14 cellular contexts compared by ENCODE assay signal in genomic region chr18:2471523-2471922, GRCh38.
DNase-seq lines count a peak whose midpoint lies in the region; FAIRE-seq and TF ChIP-seq lines count a peak whose summit lies in the region.
"Had no signal": no experiment of that assay in that cellular context is flagged by ENCODE, and none has a peak within 500 bp of the region (broad histone marks: within the 10 kb centered on the region; RNA-seq: fewer than 3 reads in every experiment).

No MANE protein-coding gene starts in this region.

- H3K27me3 ChIP-seq in BE2C (no peaks in the 10 kb centered on the region), H1 (replicated peaks in 1 of 4; ENCODE audit: control insufficient read depth in 3 of 4, extremely low read depth in 1 of 4, insufficient read depth in 3 of 4, low read length in 3 of 4) (no peaks in the 10 kb centered on the region)

- no peak overlapping the region for H2BK15ac ChIP-seq in H1 (ENCODE audit: low read length)

- no peak overlapping the region for H3K18ac ChIP-seq in H1 (ENCODE audit: extremely low read depth, low read length)

- no peak overlapping the region for H3K4ac ChIP-seq in H1 (replicated peaks; ENCODE audit: insufficient read length, low read depth, low read length)

- TF ChIP-seq CTCF in BE2C (IDR thresholded peaks at IDR 0.05; ENCODE audit: low read depth, low read length): peak; percentile 37
- peak; percentile 40 for TF ChIP-seq CTCF in GM12873 (IDR thresholded peaks at IDR 0.05; ENCODE audit: insufficient read depth, low read depth, low read length, missing control alignments)
- peak; percentile 17; the same call in 1 of the 2 replicates for TF ChIP-seq CTCF in LNCAP (IDR thresholded peaks at IDR 0.05)
- peak; percentile 26 to 53 (median 42) for TF ChIP-seq CTCF in H1 (IDR thresholded peaks at IDR 0.05; ENCODE audit: control extremely low read depth in 1 of 3, insufficient read depth in 1 of 3, low read depth in 1 of 3, low read length in 3 of 3)
- no peak for TF ChIP-seq CTCF in coronary artery (IDR thresholded peaks at IDR 0.05)

- no peak overlapping the region for H3K56ac ChIP-seq in H1 (replicated peaks; ENCODE audit: insufficient read length, low read depth, low read length)

- H3K4me2 ChIP-seq in H1 (ENCODE audit: insufficient read depth in 1 of 2, low read depth in 2 of 2, low read length in 2 of 2): no peak overlapping the region

- no peak overlapping the region for H3K23ac ChIP-seq in H1 (ENCODE audit: insufficient read length)

- FAIRE-seq in H1 (lab: Jason Lieb, UNC): no peak

- H3K4me3 ChIP-seq in BE2C (ENCODE audit: low read depth, low read length) (no peak overlapping the region), H1 (ENCODE audit: extremely low read depth in 1 of 4, insufficient read depth in 2 of 4, low read depth in 3 of 4, low read length in 4 of 4) (no peak overlapping the region), coronary artery (no peak overlapping the region)
- H3K4me3 ChIP-seq: lower lobe of right lung had no signal

- POLR2A ChIA-PET in H1 (lab: Charles Lee; ENCODE audit: partially characterized antibody): no interaction called here

- TF ChIP-seq EP300 in H1 (IDR thresholded peaks at IDR 0.05; ENCODE audit: borderline replicate concordance in 1 of 2, low read depth in 2 of 2, low read length in 2 of 2): no peak

- DNase-seq in BE2C (peak; percentile 2), H1 (ENCODE audit: low read depth in 1 of 2, low spot score in 2 of 2) (no peak), COLO829 (ENCODE audit: low spot score) (no peak), coronary artery (ENCODE audit: low spot score) (no peak), T-helper 2 cell (no peak)
- DNase-seq in NK-92 treated with Interleukin-12 subunit alpha and Interleukin-12 subunit beta, amount 100 ng/mL, for 24 hours (lab: John Stamatoyannopoulos, UW): no peak
- DNase-seq: activated CD8-positive, alpha-beta memory T cell treated with anti-CD3 and anti-CD28 coated beads, Interleukin-2, amount 50 U/mL, for 4 hours; CD8-positive, alpha-beta memory T cell; head of caudate nucleus; lower lobe of right lung; NCI-H1417; nucleus accumbens had no signal

- peak; percentile 7 to 41; a peak in 2 of 4 replicates for TF ChIP-seq RAD21 in H1 (IDR thresholded peaks at IDR 0.05 in 1 of 2, conservative IDR thresholded peaks at IDR 0.05 in 1 of 2; ENCODE audit: low read depth in 2 of 2, low read length in 2 of 2)

- H2BK20ac ChIP-seq in H1 (ENCODE audit: low read length): no peak overlapping the region

- H2AK5ac ChIP-seq in H1 (ENCODE audit: low read depth, low read length): no peak overlapping the region

- H3K4me1 ChIP-seq in BE2C: no peaks in the 10 kb centered on the region
- no peaks in the 10 kb centered on the region for H3K4me1 ChIP-seq in H1 (replicated peaks in 1 of 4; ENCODE audit: control insufficient read depth in 3 of 4, insufficient read depth in 4 of 4, low read length in 3 of 4)
- H3K4me1 ChIP-seq: lower lobe of right lung had no signal

- no peak overlapping the region for H2BK12ac ChIP-seq in H1 (ENCODE audit: low read depth, low read length)

- no peaks in the 10 kb centered on the region for H3K9me3 ChIP-seq in BE2C
- H3K9me3 ChIP-seq in H1 (ENCODE audit: insufficient read depth in 2 of 2, low read depth in 1 of 2, low read length in 1 of 2): no peaks in the 10 kb centered on the region
- H3K9me3 ChIP-seq: lower lobe of right lung had no signal

- no peak overlapping the region for H3K9ac ChIP-seq in H1 (replicated peaks in 1 of 4; ENCODE audit: extremely low read depth in 1 of 4, low read depth in 3 of 4, low read length in 3 of 4)

- H3K14ac ChIP-seq in H1 (ENCODE audit: insufficient read length): no peak overlapping the region

- no peak overlapping the region for H4K5ac ChIP-seq in H1 (ENCODE audit: insufficient read length, low read depth, low read length)

- no peak overlapping the region for H2BK5ac ChIP-seq in H1 (ENCODE audit: low read depth, low read length)

- no peak overlapping the region for H4K8ac ChIP-seq in H1 (ENCODE audit: extremely low read depth, insufficient read depth, low read length)

- H3K79me2 ChIP-seq in H1 (ENCODE audit: control insufficient read depth in 1 of 2, insufficient read depth in 2 of 2, low read length in 2 of 2): no peaks in the 10 kb centered on the region

- no peaks in the 10 kb centered on the region for H4K20me1 ChIP-seq in H1 (replicated peaks in 1 of 2; ENCODE audit: control insufficient read depth in 1 of 2, insufficient read depth in 2 of 2, low read length in 2 of 2)

- no peaks in the 10 kb centered on the region for H3K23me2 ChIP-seq in H1 (ENCODE audit: low read depth, low read length)

- no peak overlapping the region for H2AFZ ChIP-seq in H1 (ENCODE audit: low read length)

- CTCF ChIA-PET in H1 (lab: Charles Lee; ENCODE audit: partially characterized antibody): interaction anchor here (1.0 to 1.6 kb wide), 4 partner anchors 8 to 32 kb away, joined by 3 to 4 read pairs (median 3); no protein-coding TSS in a partner anchor

- no peaks in the 10 kb centered on the region for H3K79me1 ChIP-seq in H1 (ENCODE audit: low read depth, low read length)

- H2BK120ac ChIP-seq in H1 (replicated peaks; ENCODE audit: low read depth, low read length): no peak overlapping the region

- H3K27ac ChIP-seq in H1 (ENCODE audit: low read depth, low read length) (no peak overlapping the region), coronary artery (no peak overlapping the region)
- H3K27ac ChIP-seq: lower lobe of right lung had no signal

- H3K36me3 ChIP-seq in BE2C (no peaks in the 10 kb centered on the region), H1 (ENCODE audit: control insufficient read depth in 2 of 4, insufficient read depth in 4 of 4, low read length in 3 of 4) (no peaks in the 10 kb centered on the region)
- H3K36me3 ChIP-seq: lower lobe of right lung had no signal

- no peak for TF ChIP-seq POLR2A in H1 (IDR thresholded peaks at IDR 0.05; ENCODE audit: control extremely low read depth in 1 of 2, low read depth in 2 of 2, low read length in 2 of 2)

- WGBS in H1 (ENCODE audit: extremely low coverage in 1 of 2, insufficient coverage in 1 of 2, insufficient read length in 1 of 2, insufficient replicate concordance in 2 of 2, low coverage in 1 of 2, low lambda C conversion rate in 2 of 2, missing lambda C conversion rate in 1 of 2), 2 experiments: 93% methylated on average over 2 of the region's 2 CpGs; no CpG with 5 or more reads in 1 of the 2 experiments

- H4K91ac ChIP-seq in H1 (replicated peaks; ENCODE audit: insufficient read length, low read length): no peak overlapping the region

TF ChIP-seq in H1, 55 proteins besides CTCF, POLR2A, EP300 and RAD21:
- TF ChIP-seq YY1 (IDR thresholded peaks at IDR 0.05; ENCODE audit: low read depth, low read length) (peak; percentile 89), CBX8 (IDR thresholded peaks at IDR 0.05; ENCODE audit: borderline replicate concordance, low read depth, low read length) (no peak)
